ENCODE assay signal across 1 cellular context in genomic region chr18:58398648-58399398, GRCh38.
TF ChIP-seq lines count a peak whose summit lies in the region.

No MANE protein-coding gene starts in this region.

TF ChIP-seq in HepG2, 621 proteins besides CTCF, POLR2A, EP300 and RAD21 (continued from another document and continues in another):
- peak; percentile 97 for TF ChIP-seq ZNF687 (CRISPR knock-in tag; IDR thresholded peaks at IDR 0.05)
- no peak for TF ChIP-seq ATF1 (CRISPR knock-in tag; IDR thresholded peaks at IDR 0.05)
- TF ChIP-seq, protein P1, sequence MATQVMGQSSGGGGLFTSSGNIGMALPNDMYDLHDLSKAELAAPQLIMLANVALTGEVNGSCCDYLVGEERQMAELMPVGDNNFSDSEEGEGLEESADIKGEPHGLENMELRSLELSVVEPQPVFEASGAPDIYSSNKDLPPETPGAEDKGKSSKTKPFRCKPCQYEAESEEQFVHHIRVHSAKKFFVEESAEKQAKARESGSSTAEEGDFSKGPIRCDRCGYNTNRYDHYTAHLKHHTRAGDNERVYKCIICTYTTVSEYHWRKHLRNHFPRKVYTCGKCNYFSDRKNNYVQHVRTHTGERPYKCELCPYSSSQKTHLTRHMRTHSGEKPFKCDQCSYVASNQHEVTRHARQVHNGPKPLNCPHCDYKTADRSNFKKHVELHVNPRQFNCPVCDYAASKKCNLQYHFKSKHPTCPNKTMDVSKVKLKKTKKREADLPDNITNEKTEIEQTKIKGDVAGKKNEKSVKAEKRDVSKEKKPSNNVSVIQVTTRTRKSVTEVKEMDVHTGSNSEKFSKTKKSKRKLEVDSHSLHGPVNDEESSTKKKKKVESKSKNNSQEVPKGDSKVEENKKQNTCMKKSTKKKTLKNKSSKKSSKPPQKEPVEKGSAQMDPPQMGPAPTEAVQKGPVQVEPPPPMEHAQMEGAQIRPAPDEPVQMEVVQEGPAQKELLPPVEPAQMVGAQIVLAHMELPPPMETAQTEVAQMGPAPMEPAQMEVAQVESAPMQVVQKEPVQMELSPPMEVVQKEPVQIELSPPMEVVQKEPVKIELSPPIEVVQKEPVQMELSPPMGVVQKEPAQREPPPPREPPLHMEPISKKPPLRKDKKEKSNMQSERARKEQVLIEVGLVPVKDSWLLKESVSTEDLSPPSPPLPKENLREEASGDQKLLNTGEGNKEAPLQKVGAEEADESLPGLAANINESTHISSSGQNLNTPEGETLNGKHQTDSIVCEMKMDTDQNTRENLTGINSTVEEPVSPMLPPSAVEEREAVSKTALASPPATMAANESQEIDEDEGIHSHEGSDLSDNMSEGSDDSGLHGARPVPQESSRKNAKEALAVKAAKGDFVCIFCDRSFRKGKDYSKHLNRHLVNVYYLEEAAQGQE (IDR thresholded peaks at IDR 0.05; ENCODE audit: borderline replicate concordance in 1 of 2, low read depth in 1 of 2, low read length in 2 of 2), result no peak
- TF ChIP-seq ZBTB1 (CRISPR knock-in tag; IDR thresholded peaks at IDR 0.05; ENCODE audit: borderline replicate concordance), result no peak
- TF ChIP-seq NFYC (CRISPR knock-in tag; IDR thresholded peaks at IDR 0.05), result no peak
- TF ChIP-seq RNF219 (CRISPR knock-in tag; IDR thresholded peaks at IDR 0.05), result no peak
- TF ChIP-seq SUZ12 (IDR thresholded peaks at IDR 0.05; ENCODE audit: low read depth, low read length), result no peak
- TF ChIP-seq KDM4B (CRISPR knock-in tag; IDR thresholded peaks at IDR 0.05), result no peak
- no peak for TF ChIP-seq TCF7L2 (IDR thresholded peaks at IDR 0.05; ENCODE audit: low read depth, low read length)
- TF ChIP-seq, protein P2, sequence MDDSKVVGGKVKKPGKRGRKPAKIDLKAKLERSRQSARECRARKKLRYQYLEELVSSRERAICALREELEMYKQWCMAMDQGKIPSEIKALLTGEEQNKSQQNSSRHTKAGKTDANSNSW (CRISPR knock-in tag; IDR thresholded peaks at IDR 0.05; ENCODE audit: borderline replicate concordance), result no peak
- TF ChIP-seq DRAP1 (CRISPR knock-in tag; IDR thresholded peaks at IDR 0.05), result no peak; the same call in 1 of the 2 replicates
- 0 out of 2 replicates have a peak, but pooled peaks have one; percentile 47 for TF ChIP-seq ZNF343 (CRISPR knock-in tag; IDR thresholded peaks at IDR 0.05)
- no peak for TF ChIP-seq ZSCAN25 (CRISPR knock-in tag; IDR thresholded peaks at IDR 0.05)
- 0 out of 2 replicates have a peak, but pooled peaks have one; percentile 29 for TF ChIP-seq ZNF792 (CRISPR knock-in tag; IDR thresholded peaks at IDR 0.05)
- TF ChIP-seq RNF2 (conservative IDR thresholded peaks at IDR 0.05; ENCODE audit: low read depth), result no peak
- 0 out of 2 replicates have a peak, but pooled peaks have one; percentile 48 for TF ChIP-seq FOXK2 (IDR thresholded peaks at IDR 0.05)
- TF ChIP-seq SKI (IDR thresholded peaks at IDR 0.05; ENCODE audit: partially characterized antibody), result no peak
- TF ChIP-seq ZNF800 (CRISPR knock-in tag; IDR thresholded peaks at IDR 0.05), result no peak
- TF ChIP-seq, protein P3, sequence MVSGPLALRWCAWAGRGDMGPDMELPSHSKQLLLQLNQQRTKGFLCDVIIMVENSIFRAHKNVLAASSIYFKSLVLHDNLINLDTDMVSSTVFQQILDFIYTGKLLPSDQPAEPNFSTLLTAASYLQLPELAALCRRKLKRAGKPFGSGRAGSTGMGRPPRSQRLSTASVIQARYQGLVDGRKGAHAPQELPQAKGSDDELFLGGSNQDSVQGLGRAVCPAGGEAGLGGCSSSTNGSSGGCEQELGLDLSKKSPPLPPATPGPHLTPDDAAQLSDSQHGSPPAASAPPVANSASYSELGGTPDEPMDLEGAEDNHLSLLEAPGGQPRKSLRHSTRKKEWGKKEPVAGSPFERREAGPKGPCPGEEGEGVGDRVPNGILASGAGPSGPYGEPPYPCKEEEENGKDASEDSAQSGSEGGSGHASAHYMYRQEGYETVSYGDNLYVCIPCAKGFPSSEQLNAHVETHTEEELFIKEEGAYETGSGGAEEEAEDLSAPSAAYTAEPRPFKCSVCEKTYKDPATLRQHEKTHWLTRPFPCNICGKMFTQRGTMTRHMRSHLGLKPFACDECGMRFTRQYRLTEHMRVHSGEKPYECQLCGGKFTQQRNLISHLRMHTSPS (CRISPR knock-in tag; IDR thresholded peaks at IDR 0.05; ENCODE audit: low read depth), result peak; percentile 65
- peak; percentile 63; the same call in 1 of the 2 replicates for TF ChIP-seq ZC3H13 (CRISPR knock-in tag; IDR thresholded peaks at IDR 0.05)
- TF ChIP-seq SETDB1 (CRISPR knock-in tag; IDR thresholded peaks at IDR 0.05; ENCODE audit: borderline replicate concordance), result no peak
- TF ChIP-seq KMT2A (CRISPR knock-in tag; IDR thresholded peaks at IDR 0.05), result peak; percentile 14; the same call in 1 of the 2 replicates
- no peak for TF ChIP-seq TAF15 (IDR thresholded peaks at IDR 0.05; ENCODE audit: low read depth, low read length, poor library complexity, severe bottlenecking)
- TF ChIP-seq ZHX2 (IDR thresholded peaks at IDR 0.05; ENCODE audit: low read depth), result no peak
- TF ChIP-seq ZHX2 (CRISPR knock-in tag; IDR thresholded peaks at IDR 0.05; ENCODE audit: borderline replicate concordance), result no peak
- TF ChIP-seq, protein P4, sequence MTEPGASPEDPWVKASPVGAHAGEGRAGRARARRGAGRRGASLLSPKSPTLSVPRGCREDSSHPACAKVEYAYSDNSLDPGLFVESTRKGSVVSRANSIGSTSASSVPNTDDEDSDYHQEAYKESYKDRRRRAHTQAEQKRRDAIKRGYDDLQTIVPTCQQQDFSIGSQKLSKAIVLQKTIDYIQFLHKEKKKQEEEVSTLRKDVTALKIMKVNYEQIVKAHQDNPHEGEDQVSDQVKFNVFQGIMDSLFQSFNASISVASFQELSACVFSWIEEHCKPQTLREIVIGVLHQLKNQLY (CRISPR knock-in tag; IDR thresholded peaks at IDR 0.05), result no peak
- no peak for TF ChIP-seq ZIK1 (CRISPR knock-in tag; IDR thresholded peaks at IDR 0.05; ENCODE audit: borderline replicate concordance, low read depth)
- TF ChIP-seq ZNF777 (CRISPR knock-in tag; IDR thresholded peaks at IDR 0.05), result no peak
- peak; percentile 74; the same call in 1 of the 2 replicates for TF ChIP-seq BRD4 (CRISPR knock-in tag; IDR thresholded peaks at IDR 0.05)
- TF ChIP-seq ZNF891 (CRISPR knock-in tag; IDR thresholded peaks at IDR 0.05), result no peak
- no peak for TF ChIP-seq SATB2 (CRISPR knock-in tag; IDR thresholded peaks at IDR 0.05)
- TF ChIP-seq ZNF615 (CRISPR knock-in tag; IDR thresholded peaks at IDR 0.05; ENCODE audit: borderline replicate concordance), result no peak
- no peak for TF ChIP-seq STAT5B (CRISPR knock-in tag; IDR thresholded peaks at IDR 0.05)
- TF ChIP-seq SRSF9 (IDR thresholded peaks at IDR 0.05; ENCODE audit: borderline replicate concordance, insufficient read depth, low read depth, low read length, poor library complexity, severe bottlenecking), result no peak
- TF ChIP-seq ZSCAN22 (CRISPR knock-in tag; IDR thresholded peaks at IDR 0.05), result no peak
- TF ChIP-seq NFRKB (IDR thresholded peaks at IDR 0.05), result no peak
- no peak for TF ChIP-seq ZNF652 (CRISPR knock-in tag; IDR thresholded peaks at IDR 0.05; ENCODE audit: borderline replicate concordance, low read depth)
- no peak for TF ChIP-seq ZFP41 (CRISPR knock-in tag; IDR thresholded peaks at IDR 0.05; ENCODE audit: borderline replicate concordance)
- TF ChIP-seq FOXK1 (CRISPR knock-in tag; IDR thresholded peaks at IDR 0.05; ENCODE audit: borderline replicate concordance, low read depth), result no peak; the same call in 1 of the 2 replicates
- TF ChIP-seq ZNF350 (CRISPR knock-in tag; IDR thresholded peaks at IDR 0.05; ENCODE audit: borderline replicate concordance, low read depth), result no peak
- TF ChIP-seq ZBTB20 (CRISPR knock-in tag; IDR thresholded peaks at IDR 0.05; ENCODE audit: borderline replicate concordance, low read depth), result peak; percentile 9; the same call in 1 of the 2 replicates
- peak; percentile 63; the same call in 1 of the 2 replicates for TF ChIP-seq TOPORS (CRISPR knock-in tag; IDR thresholded peaks at IDR 0.05)
